ENCODE assay signal across 15 cellular contexts in genomic region chr11:118265954-118266353, GRCh38. TPM values are rescaled to one million over a fixed set of nuclear protein-coding genes. Genes with fewer than 3 reads are reported as not detected.
DNase-seq lines count a peak whose midpoint lies in the region; ATAC-seq and TF ChIP-seq lines count a peak whose summit lies in the region.
"Had no signal": no experiment of that assay in that cellular context is flagged by ENCODE, and none has a peak within 500 bp of the region (broad histone marks: within the 10 kb centered on the region; RNA-seq: fewer than 3 reads in every experiment).

No MANE protein-coding gene starts in this region.

- H3K36me3 ChIP-seq in CD4-positive, CD25-positive, alpha-beta regulatory T cell (ENCODE audit: control insufficient read depth, insufficient read depth, low read length): no peaks in the 10 kb centered on the region
- H3K36me3 ChIP-seq in PC-3 (ENCODE audit: low read depth, low read length) (peaks cover 9% of the 10 kb centered on the region; the same call in 1 of the 2 replicates), muscle layer of duodenum (ENCODE audit: control insufficient read depth in 1 of 2, insufficient read depth in 2 of 2, low read length in 2 of 2) (no peaks in the 10 kb centered on the region)
- H3K36me3 ChIP-seq: neural progenitor cell had no signal

- POLR2A ChIA-PET in PC-3 (lab: Charles Lee; ENCODE audit: unreplicated experiment): no interaction called here

- no peak overlapping the region for H3K4me3 ChIP-seq in CD4-positive, CD25-positive, alpha-beta regulatory T cell (ENCODE audit: low read depth, low read length)
- H3K4me3 ChIP-seq in PC-3 (ENCODE audit: low read length): no peak overlapping the region
- no peak overlapping the region for H3K4me3 ChIP-seq in muscle layer of duodenum (ENCODE audit: low read depth in 1 of 2, low read length in 2 of 2)
- H3K4me3 ChIP-seq: neural progenitor cell had no signal

- intact Hi-C loops in PC-3 (cut with micrococcal nuclease): loop anchor here (2.0 kb wide), 1 partner anchor 25 kb away; no protein-coding TSS in a partner anchor

- H3K79me2 ChIP-seq in PC-3 (ENCODE audit: low read length): peaks cover 21% of the 10 kb centered on the region

- peaks cover 0 to 24% (median 14%) of the 10 kb centered on the region in 4 donors for H3K4me1 Mint-ChIP-seq in CD4-positive, CD25-positive, alpha-beta regulatory T cell

- H3K27ac Mint-ChIP-seq in CD4-positive, CD25-positive, alpha-beta regulatory T cell: peak overlapping the region; percentile 3 to 11 (median 9)
- H3K27ac Mint-ChIP-seq: activated B cell treated with CpG ODN at 0.5 μM for 24 hours; activated naive CD4-positive, alpha-beta T cell treated with anti-CD3 and anti-CD28 coated beads, Interleukin-2, amount 50 U/mL, for 72 hours; neural progenitor cell had no signal

- no peaks in the 10 kb centered on the region for H3K9me2 ChIP-seq in PC-3 (replicated peaks; ENCODE audit: low read length)

- H3K36me3 Mint-ChIP-seq in CD4-positive, CD25-positive, alpha-beta regulatory T cell: no peaks in the 10 kb centered on the region
- H3K36me3 Mint-ChIP-seq: neural progenitor cell had no signal

- H3K9me3 Mint-ChIP-seq in CD4-positive, CD25-positive, alpha-beta regulatory T cell: no peaks in the 10 kb centered on the region
- H3K9me3 Mint-ChIP-seq: activated B cell treated with CpG ODN at 0.5 μM for 24 hours; activated naive CD4-positive, alpha-beta T cell treated with anti-CD3 and anti-CD28 coated beads, Interleukin-2, amount 50 U/mL, for 72 hours; neural progenitor cell had no signal

- H2AFZ ChIP-seq in PC-3 (ENCODE audit: low read length): no peak overlapping the region
- H2AFZ ChIP-seq: neural progenitor cell had no signal

- BruUV-seq in PC-3 (replicated peaks; lab: Mats Ljungman, UMichigan): no TSS peak

- ATAC-seq in CD4-positive, CD25-positive, alpha-beta regulatory T cell (ENCODE audit: low read depth in 2 of 2): no peak
- ATAC-seq in PC-3: no peak
- peak; percentile 65 for ATAC-seq in esophagus mucosa
- no peak for ATAC-seq in HG03175 (IDR thresholded peaks at IDR 0.05; ENCODE audit: unreplicated experiment)
- ATAC-seq in GM21381 (IDR thresholded peaks at IDR 0.05; ENCODE audit: unreplicated experiment): no peak
- ATAC-seq: activated naive CD4-positive, alpha-beta T cell treated with anti-CD3 and anti-CD28 coated beads, Interleukin-2, amount 50 U/mL, for 72 hours; stimulated activated naive CD8-positive, alpha-beta T cell treated with anti-CD3 and anti-CD28 coated beads, Interleukin-15, Interleukin-2, amounts not matched to agents 100 U/mL and 50 U/mL, for 24 hours had no signal

- no peak for TF ChIP-seq CTCF in PC-3 (conservative IDR thresholded peaks at IDR 0.05; ENCODE audit: low read depth, low read length)

- no peak for DNase-seq in CD4-positive, CD25-positive, alpha-beta regulatory T cell
- peak; percentile 31 for DNase-seq in PC-3
- no peak for DNase-seq in 8988T
- DNase-seq in foreskin melanocyte: no peak
- DNase-seq: activated B cell treated with CpG ODN at 0.5 μM for 24 hours; NCI-H2171; stimulated activated naive CD8-positive, alpha-beta T cell treated with anti-CD3 and anti-CD28 coated beads, Interleukin-15, Interleukin-2, amounts not matched to agents 100 U/mL and 50 U/mL, for 24 hours had no signal

- H3K27ac ChIP-seq in CD4-positive, CD25-positive, alpha-beta regulatory T cell (ENCODE audit: insufficient read depth, low read length, poor library complexity, severe bottlenecking): no peak overlapping the region
- H3K27ac ChIP-seq in PC-3 (ENCODE audit: low read length) (no peak overlapping the region), muscle layer of duodenum (ENCODE audit: low read length) (peak overlapping the region; percentile 32)
- H3K27ac ChIP-seq: neural progenitor cell had no signal

- H3K9ac ChIP-seq in PC-3 (ENCODE audit: low read length): no peak overlapping the region
- H3K9ac ChIP-seq: neural progenitor cell had no signal

- no peaks in the 10 kb centered on the region for H4K20me1 ChIP-seq in PC-3 (ENCODE audit: low read length)

- peaks cover 4% of the 10 kb centered on the region for H3K27me3 ChIP-seq in CD4-positive, CD25-positive, alpha-beta regulatory T cell (ENCODE audit: control insufficient read depth, insufficient read depth, low read length)
- H3K27me3 ChIP-seq in PC-3 (ENCODE audit: low read length) (no peaks in the 10 kb centered on the region), muscle layer of duodenum (ENCODE audit: low read depth, low read length) (no peaks in the 10 kb centered on the region)

- CTCF ChIA-PET in PC-3 (lab: Charles Lee): no interaction called here

- H3K4me2 ChIP-seq in PC-3 (ENCODE audit: low read length): no peak overlapping the region

- peaks cover 26% of the 10 kb centered on the region for H3K27me3 Mint-ChIP-seq in CD4-positive, CD25-positive, alpha-beta regulatory T cell

- no peak overlapping the region for H3K4me3 Mint-ChIP-seq in CD4-positive, CD25-positive, alpha-beta regulatory T cell
- H3K4me3 Mint-ChIP-seq: activated B cell treated with CpG ODN at 0.5 μM for 24 hours, neural progenitor cell had no signal

- H3K4me1 ChIP-seq in CD4-positive, CD25-positive, alpha-beta regulatory T cell (ENCODE audit: control insufficient read depth, insufficient read depth, low read length, poor library complexity, severe bottlenecking): peaks cover 10% of the 10 kb centered on the region
- H3K4me1 ChIP-seq in PC-3 (ENCODE audit: insufficient read depth, low read length): peaks cover 28% of the 10 kb centered on the region
- peaks cover 0 to 5% of the 10 kb centered on the region in 2 donors for H3K4me1 ChIP-seq in muscle layer of duodenum (ENCODE audit: control insufficient read depth in 1 of 2, insufficient read depth in 2 of 2, low read length in 2 of 2)

- no peaks in the 10 kb centered on the region for H3F3A ChIP-seq in PC-3 (ENCODE audit: low read length, unreplicated experiment)

- H3K9me3 ChIP-seq in CD4-positive, CD25-positive, alpha-beta regulatory T cell (ENCODE audit: control insufficient read depth in 2 of 2, low read length in 2 of 2): no peaks in the 10 kb centered on the region
- H3K9me3 ChIP-seq in PC-3 (ENCODE audit: low read length): no peaks in the 10 kb centered on the region
- H3K9me3 ChIP-seq in muscle layer of duodenum (ENCODE audit: control insufficient read depth in 1 of 2, low read length in 2 of 2): no peaks in the 10 kb centered on the region

RNA-seq across cellular contexts. Expression of gene MPZL2, which starts 1.9 kb away (rescaled TPM):
- total RNA-seq in CD4-positive, CD25-positive, alpha-beta regulatory T cell: 1.0 TPM
- polyA plus RNA-seq in CD4-positive, CD25-positive, alpha-beta regulatory T cell: under 1 TPM in 1 of 4 donors, not detected in 3; 0.37 TPM
- total RNA-seq in PC-3 (2014; rRNA removed): 40.6 and 51.5 TPM in 2 replicates
- 457 TPM for total RNA-seq in esophagus mucosa
- total RNA-seq: activated B cell treated with CpG ODN at 0.5 μM for 24 hours had no signal

RNA-seq across cellular contexts. Expression of gene MPZL3, which starts 13.8 kb away (rescaled TPM):
- total RNA-seq in CD4-positive, CD25-positive, alpha-beta regulatory T cell: 16.1 TPM
- polyA plus RNA-seq in CD4-positive, CD25-positive, alpha-beta regulatory T cell: 10 to 100 TPM in 1 of 4 donors, 1 to 10 TPM in 3; 4.5 to 12.2 (median 6.3) TPM
- total RNA-seq in PC-3 (2014; rRNA removed) (7.0 and 8.4 TPM in 2 replicates), esophagus mucosa (20.7 TPM)

RNA-seq across cellular contexts. Expression of gene CD3E, which starts 38.6 kb away (rescaled TPM):
- 585 TPM for total RNA-seq in CD4-positive, CD25-positive, alpha-beta regulatory T cell
- polyA plus RNA-seq in CD4-positive, CD25-positive, alpha-beta regulatory T cell: 100 to 1,000 TPM; 704 to 823 (median 778) TPM
- total RNA-seq in PC-3 (2014; rRNA removed) (not detected in 2 replicates), esophagus mucosa (1.2 TPM)
- total RNA-seq: glomerular endothelial cell, kidney epithelial cell had no signal

RNA-seq across cellular contexts. Expression of gene JAML, which starts 41.1 kb away (rescaled TPM):
- 71.5 TPM for total RNA-seq in CD4-positive, CD25-positive, alpha-beta regulatory T cell
- 100 to 1,000 TPM; 169 to 200 (median 174) TPM for polyA plus RNA-seq in CD4-positive, CD25-positive, alpha-beta regulatory T cell
- total RNA-seq in PC-3 (2014; rRNA removed): not detected in 2 replicates
- total RNA-seq in esophagus mucosa: 2.7 TPM
- total RNA-seq: glomerular endothelial cell had no signal

Comparison
In these comparisons a context has a peak if more than half of its experiments do, and no peak if none do; other contexts are left out.
1. RNA of gene MPZL2, which starts 1.9 kb away (total RNA-seq): 457 TPM in esophagus mucosa (single experiment) and 40.6 to 51.5 TPM in PC-3; 1.0 TPM in CD4-positive, CD25-positive, alpha-beta regulatory T cell (single experiment); every median in the first group is over 10 times any median in the second.
2. RNA of gene CD3E, which starts 38.6 kb away (total RNA-seq): 585 TPM in CD4-positive, CD25-positive, alpha-beta regulatory T cell (single experiment); 1.2 TPM in esophagus mucosa (single experiment) and not detected in PC-3; every median in the first group is over 100 times any median in the second.